Comparison of ENCODE assay signal across 26 cellular contexts in the genomic region with DNA sequence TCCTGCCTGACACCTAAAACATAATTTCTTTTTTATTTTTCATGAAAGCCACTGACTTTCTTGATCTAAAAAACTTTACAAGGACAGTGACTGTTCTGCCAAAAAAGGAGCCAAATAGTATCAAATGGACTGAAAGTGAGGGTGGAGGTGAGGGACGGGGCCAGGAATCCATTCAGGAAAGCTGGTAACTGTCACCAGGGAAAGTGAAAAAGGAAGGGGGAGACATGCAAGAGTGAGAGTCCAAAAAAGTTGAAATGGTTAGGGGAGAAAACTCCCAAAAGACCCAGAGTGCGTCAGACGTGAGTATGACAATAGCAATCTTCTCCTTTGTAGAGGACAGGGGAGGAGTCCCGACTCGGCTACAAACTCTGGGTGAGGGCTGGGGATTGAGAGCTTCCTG. TPM values are rescaled to one million over a fixed set of nuclear protein-coding genes. Genes with fewer than 3 reads are reported as not detected.
"Had no signal": no experiment of that assay in that cellular context is flagged by ENCODE, and none has a peak within 500 bp of the region (broad histone marks: within the 10 kb centered on the region; RNA-seq: fewer than 3 reads in every experiment).

No MANE protein-coding gene starts in this region.

- H3K9me3 ChIP-seq: colonic mucosa, esophagus muscularis mucosa, esophagus squamous epithelium, gastrocnemius medialis, gastroesophageal sphincter, heart left ventricle, heart right ventricle had no signal

- H3K27me3 ChIP-seq: colonic mucosa had no signal

- H3K36me3 ChIP-seq: colonic mucosa, esophagus muscularis mucosa, esophagus squamous epithelium, gastrocnemius medialis, gastroesophageal sphincter, heart left ventricle, heart right ventricle had no signal

- H3K4me3 ChIP-seq: colonic mucosa, coronary artery, dorsolateral prefrontal cortex, esophagus muscularis mucosa, esophagus squamous epithelium, gastrocnemius medialis, gastroesophageal sphincter, heart left ventricle, heart right ventricle had no signal

- H3K4me1 ChIP-seq: colonic mucosa, foreskin keratinocyte, gastrocnemius medialis, gastroesophageal sphincter, heart left ventricle, heart right ventricle had no signal

- H3K27ac ChIP-seq: colonic mucosa, coronary artery, dorsolateral prefrontal cortex, epithelial cell of prostate, esophagus muscularis mucosa, esophagus squamous epithelium, foreskin keratinocyte, gastrocnemius medialis, gastroesophageal sphincter, heart left ventricle, heart right ventricle had no signal

- DNase-seq: colonic mucosa; cortex of kidney; dermis blood vessel endothelial cell; dorsolateral prefrontal cortex; effector CD4-positive, alpha-beta T cell; effector CD8-positive, alpha-beta T cell; effector memory CD4-positive, alpha-beta T cell; effector memory CD8-positive, alpha-beta T cell; endodermal cell; erythroblast; esophagus squamous epithelium; foreskin fibroblast; foreskin keratinocyte; foreskin melanocyte; gastrocnemius medialis; glutamatergic neuron; head of caudate nucleus; heart left ventricle; heart right ventricle had no signal

RNA-seq across cellular contexts. Expression of a gene that starts 2.9 kb away (rescaled TPM):
- polyA plus RNA-seq: endothelial cell of umbilical vein, esophagus, fibroblast of lung, foreskin keratinocyte, heart left ventricle, heart right ventricle had no signal

RNA-seq across cellular contexts. Expression of a gene that starts 7.5 kb away (rescaled TPM):
- polyA plus RNA-seq: endothelial cell of umbilical vein, fibroblast of lung, foreskin keratinocyte, heart left ventricle had no signal
